Comparison of ENCODE assay signal across 10 cellular contexts in genomic region chr2:224969633-224970292, GRCh38.
DNase-seq lines count a peak whose midpoint lies in the region; ATAC-seq and TF ChIP-seq lines count a peak whose summit lies in the region.
"Had no signal": no experiment of that assay in that cellular context is flagged by ENCODE, and none has a peak within 500 bp of the region (broad histone marks: within the 10 kb centered on the region; RNA-seq: fewer than 3 reads in every experiment).

No MANE protein-coding gene starts in this region.

- H3K4me1 ChIP-seq in MM.1S (ENCODE audit: low read length) (peaks cover 53% of the 10 kb centered on the region), spleen (peaks cover 10 to 72% (median 56%) of the 10 kb centered on the region in 6 donors), breast epithelium (no peaks in the 10 kb centered on the region), lower lobe of right lung (no peaks in the 10 kb centered on the region), upper lobe of left lung (no peaks in the 10 kb centered on the region)

- peaks cover 61% of the 10 kb centered on the region for H3K79me2 ChIP-seq in MM.1S (ENCODE audit: low read length)

- peaks cover 14% of the 10 kb centered on the region for H3F3A ChIP-seq in MM.1S (ENCODE audit: insufficient read depth, low read length)

- H3K4me2 ChIP-seq in MM.1S (ENCODE audit: low read depth, low read length) = peak overlapping the region; percentile 91

- peak; percentile 33 for ATAC-seq in GM18867 (IDR thresholded peaks at IDR 0.05; ENCODE audit: unreplicated experiment)
- peak; percentile 60 for ATAC-seq in GM21717 (IDR thresholded peaks at IDR 0.05; ENCODE audit: unreplicated experiment)
- ATAC-seq in lower lobe of right lung = no peak
- ATAC-seq in upper lobe of left lung (ENCODE audit: low FRiP score in 2 of 2) = no peak
- ATAC-seq: HCT116, left cardiac atrium had no signal

- no peak for TF ChIP-seq EP300 in upper lobe of left lung (IDR thresholded peaks at IDR 0.05)

- H3K9ac ChIP-seq in MM.1S (ENCODE audit: low read length) = peak overlapping the region; percentile 44

- H3K9me3 ChIP-seq in MM.1S (replicated peaks; ENCODE audit: insufficient read depth, low read length) = no peaks in the 10 kb centered on the region
- H3K9me3 ChIP-seq in spleen = no peaks in the 10 kb centered on the region
- H3K9me3 ChIP-seq in breast epithelium = no peaks in the 10 kb centered on the region
- H3K9me3 ChIP-seq in lower lobe of right lung = no peaks in the 10 kb centered on the region
- H3K9me3 ChIP-seq in upper lobe of left lung = no peaks in the 10 kb centered on the region

- no peaks in the 10 kb centered on the region for H3K36me3 ChIP-seq in MM.1S (replicated peaks; ENCODE audit: insufficient read depth, low read length)
- no peaks in the 10 kb centered on the region for H3K36me3 ChIP-seq in spleen
- no peaks in the 10 kb centered on the region for H3K36me3 ChIP-seq in breast epithelium
- H3K36me3 ChIP-seq in lower lobe of right lung = no peaks in the 10 kb centered on the region
- no peaks in the 10 kb centered on the region for H3K36me3 ChIP-seq in upper lobe of left lung

- H3K27me3 ChIP-seq in MM.1S (replicated peaks; ENCODE audit: insufficient read depth, low read length) (no peaks in the 10 kb centered on the region), spleen (replicated peaks in 1 of 7) (no peaks in the 10 kb centered on the region), breast epithelium (no peaks in the 10 kb centered on the region), lower lobe of right lung (ENCODE audit: low read depth) (no peaks in the 10 kb centered on the region), upper lobe of left lung (no peaks in the 10 kb centered on the region)

- peak overlapping the region; percentile 71 for H3K27ac ChIP-seq in MM.1S (ENCODE audit: low read length)
- H3K27ac ChIP-seq in spleen = peak overlapping the region; percentile 5 to 82 (median 58)
- H3K27ac ChIP-seq in breast epithelium = peak overlapping the region in 1 of 2 donors; percentile 19
- no peak overlapping the region for H3K27ac ChIP-seq in lower lobe of right lung
- no peak overlapping the region for H3K27ac ChIP-seq in upper lobe of left lung

- intact Hi-C loops in spleen (cut with DNase I; ENCODE audit: low total_unique reads) (no loop called here), breast epithelium (cut with DNase I; ENCODE audit: low total_unique reads) (no loop called here), lower lobe of right lung (cut with DNase I) (no loop called here)

- 51 to 61% (median 57%) methylated on average over 4 of the region's 4 CpGs for WGBS in spleen, 5 donors
- WGBS in upper lobe of left lung, 2 donors = 63 to 71% methylated on average over 4 of the region's 4 CpGs

- no peak for TF ChIP-seq POLR2A in spleen (IDR thresholded peaks at IDR 0.05)
- TF ChIP-seq POLR2A in breast epithelium (IDR thresholded peaks at IDR 0.05) = no peak
- TF ChIP-seq POLR2A in upper lobe of left lung (IDR thresholded peaks at IDR 0.05) = no peak

- no peaks in the 10 kb centered on the region for H4K20me1 ChIP-seq in MM.1S (ENCODE audit: insufficient read depth, low read length)

- TF ChIP-seq CTCF in MM.1S (IDR thresholded peaks at IDR 0.05; ENCODE audit: low read length) (no peak), spleen (IDR thresholded peaks at IDR 0.05 in 8 of 11, conservative IDR thresholded peaks at IDR 0.05 in 3 of 11) (no peak), breast epithelium (IDR thresholded peaks at IDR 0.05) (no peak), lower lobe of right lung (IDR thresholded peaks at IDR 0.05) (no peak), upper lobe of left lung (IDR thresholded peaks at IDR 0.05) (no peak)

- no peaks in the 10 kb centered on the region for H3K9me2 ChIP-seq in MM.1S (replicated peaks; ENCODE audit: insufficient read depth, low read length)

- H3K4me3 ChIP-seq in MM.1S (ENCODE audit: low read length) (peak overlapping the region; percentile 39), spleen (no peak overlapping the region), breast epithelium (no peak overlapping the region), lower lobe of right lung (no peak overlapping the region), upper lobe of left lung (no peak overlapping the region)

- DNase-seq in MM.1S (no peak), spleen (no peak), breast epithelium (ENCODE audit: low spot score in 2 of 2) (no peak), lower lobe of right lung (no peak), upper lobe of left lung (no peak)
- DNase-seq: GDM1, left cardiac atrium had no signal

- H2AFZ ChIP-seq in MM.1S (ENCODE audit: low read length) = peak overlapping the region; percentile 46

Comparison
In these comparisons a context has a peak if more than half of its experiments do, and no peak if none do; other contexts are left out.
1. ATAC-seq: peak in GM18867 (single experiment) and GM21717 (single experiment); none in lower lobe of right lung (0 of 2) and upper lobe of left lung (0 of 2).
2. H3K27ac ChIP-seq: peak in MM.1S (single experiment) and spleen (8 of 8); none in lower lobe of right lung (single experiment) and upper lobe of left lung (0 of 4).